13 cellular contexts compared by ENCODE assay signal in genomic region chr7:149766215-149766614, GRCh38.
"Had no signal": no experiment of that assay in that cellular context is flagged by ENCODE, and none has a peak within 500 bp of the region (broad histone marks: within the 10 kb centered on the region; RNA-seq: fewer than 3 reads in every experiment).

No MANE protein-coding gene starts in this region.

- H3K4me3 Mint-ChIP-seq: activated T-helper 1 cell treated with anti-CD3 and anti-CD28 coated beads, Interleukin-12 subunit alpha, Interleukin-12 subunit beta, Interleukin-2, Interleukin-4 antibody, amounts not matched to agents 30 ng/mL and 10 ng/mL and 1 ng/mL, durations not matched to agents 14 hours and 24 hours and 36 hours; immature natural killer cell; naive B cell had no signal

- H3K9me3 ChIP-seq: gastroesophageal sphincter, uterus had no signal

- H3K9me3 Mint-ChIP-seq: activated T-helper 1 cell treated with anti-CD3 and anti-CD28 coated beads, Interleukin-12 subunit alpha, Interleukin-12 subunit beta, Interleukin-2, Interleukin-4 antibody, amounts not matched to agents 30 ng/mL and 10 ng/mL and 1 ng/mL, durations not matched to agents 14 hours and 24 hours and 36 hours; immature natural killer cell had no signal

- H3K4me3 ChIP-seq: coronary artery, gastroesophageal sphincter, lung, ovary, uterus had no signal

- H3K27me3 ChIP-seq: ovary, uterus had no signal

- DNase-seq: activated CD4-positive, alpha-beta T cell treated with anti-CD3 and anti-CD28 coated beads for 48 hours; activated naive CD4-positive, alpha-beta T cell treated with Interleukin-2 at 50 U/mL for 16 hours; effector memory CD4-positive, alpha-beta T cell; immature natural killer cell; left cardiac atrium; naive B cell; ovary; uterus had no signal

- H3K27ac Mint-ChIP-seq: activated T-helper 1 cell treated with anti-CD3 and anti-CD28 coated beads, Interleukin-12 subunit alpha, Interleukin-12 subunit beta, Interleukin-2, Interleukin-4 antibody, amounts not matched to agents 30 ng/mL and 10 ng/mL and 1 ng/mL, durations not matched to agents 14 hours and 24 hours and 36 hours; immature natural killer cell had no signal

- H3K36me3 ChIP-seq: ovary, uterus had no signal

- ATAC-seq: gastroesophageal sphincter had no signal

- H3K27ac ChIP-seq: coronary artery, gastroesophageal sphincter, ovary, uterus, VCaP had no signal

- H3K4me1 ChIP-seq: uterus had no signal
